ENCODE assay signal across 8 cellular contexts in the genomic region with DNA sequence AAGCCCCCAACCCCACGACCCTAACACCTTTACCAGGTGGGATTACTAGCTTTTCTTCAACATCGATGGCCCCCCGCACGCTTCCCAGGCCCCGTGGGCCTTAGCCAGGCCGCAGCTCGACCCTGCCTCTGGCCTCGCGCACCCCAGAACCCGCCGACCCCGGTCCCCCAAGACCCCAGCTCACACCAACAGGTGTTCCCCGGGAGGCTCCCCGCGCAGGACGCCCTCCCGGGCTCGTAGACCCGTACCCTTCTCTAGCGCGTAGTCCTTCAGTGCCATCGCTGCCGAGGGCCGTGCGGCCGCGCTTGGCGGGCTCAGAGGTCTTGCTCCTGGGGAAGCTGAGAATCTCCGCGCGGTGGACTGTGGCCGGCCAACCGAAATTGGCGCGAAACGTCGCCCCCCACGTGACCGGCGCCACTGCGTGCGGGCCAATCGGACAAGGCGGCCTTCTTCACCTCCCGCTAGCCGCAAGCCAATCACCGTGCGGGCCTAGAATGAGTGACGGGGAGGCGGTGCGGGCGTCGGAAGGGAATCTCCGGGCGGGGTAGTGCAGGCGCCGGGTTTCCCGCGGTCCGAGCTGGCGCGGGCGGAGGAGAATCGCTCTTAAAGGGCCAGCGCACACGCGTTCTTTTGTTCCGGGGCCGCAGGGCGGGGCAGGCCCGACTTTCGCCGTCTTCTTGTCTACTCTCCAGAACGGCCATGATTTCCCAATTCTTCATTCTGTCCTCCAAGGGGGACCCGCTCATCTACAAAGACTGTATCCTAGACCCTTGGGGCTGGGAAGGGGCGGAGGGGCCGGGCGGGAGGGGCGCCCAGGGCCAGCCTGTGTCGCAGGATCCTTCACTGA. TPM values are rescaled to one million over a fixed set of nuclear protein-coding genes. Genes with fewer than 3 reads are reported as not detected.
DNase-seq lines count a peak whose midpoint lies in the region; ATAC-seq and TF ChIP-seq lines count a peak whose summit lies in the region.

Gene AP4M1 (plus strand): TSS at position 628 of the 847 bp plus-strand sequence. CDS start 72 bp downstream, at position 700.
Gene MCM7 (minus strand): TSS at position 382 of the 847 bp plus-strand sequence. CDS start 103 bp downstream, at position 279.

- no peak for TF ChIP-seq RAD21 in liver (IDR thresholded peaks at IDR 0.05)

- peaks cover 0 to 20% (median 14%) of the 10 kb centered on the region in 4 donors for H3K4me1 ChIP-seq in liver (ENCODE audit: control insufficient read depth in 4 of 4, insufficient read depth in 4 of 4, low read length in 3 of 4)

- peak within 1 kb of the TSS; percentile 97 for H3K27ac ChIP-seq in C4-2B
- peak within 1 kb of the TSS; percentile 90 to 94 for H3K27ac ChIP-seq in liver (ENCODE audit: low read depth in 1 of 2, low read length in 2 of 2)

- no peaks in the 10 kb centered on the region for H3K9me3 ChIP-seq in liver (ENCODE audit: control insufficient read depth in 4 of 4, low read length in 3 of 4)

- H3K36me3 ChIP-seq in liver (ENCODE audit: control insufficient read depth in 4 of 4, insufficient read depth in 3 of 4, low read depth in 1 of 4, low read length in 3 of 4): peaks cover 11 to 39% (median 26%) of the 10 kb centered on the region in 4 donors

- H3K27me3 ChIP-seq in liver (ENCODE audit: control insufficient read depth in 4 of 4, insufficient read depth in 4 of 4, low read length in 3 of 4): no peaks in the 10 kb centered on the region

- under 1% methylated on average over 80 of the region's 80 CpGs for WGBS in liver

- DNase-seq in NCI-H774 (lab: John Stamatoyannopoulos, UW) (peak; percentile 99), dermis blood vessel endothelial cell (peak; percentile 99)
- DNase-seq in activated CD4-positive, alpha-beta T cell treated with anti-CD3 and anti-CD28 coated beads, Interleukin-2, amount 50 U/mL, for 4 hours: peak; percentile 91 to 93
- DNase-seq in stimulated activated CD4-positive, alpha-beta T cell treated with anti-CD3 and anti-CD28 coated beads, Interleukin-4, amount 100 ng/mL, for 24 hours: peak; percentile 98

- TF ChIP-seq CTCF in C4-2B (conservative IDR thresholded peaks at IDR 0.05) (no peak), liver (IDR thresholded peaks at IDR 0.05; ENCODE audit: low read depth, low read length, missing input control) (no peak)

- H3K4me3 ChIP-seq in liver (ENCODE audit: low read depth in 1 of 3, low read length in 3 of 3): peak within 1 kb of the TSS; percentile 81 to 87 (median 82)

- H3K9ac ChIP-seq in liver (ENCODE audit: low read depth in 1 of 2, low read length in 2 of 2): peak within 1 kb of the TSS; percentile 64 to 89

- peak; percentile 88 for ATAC-seq in GM19395 (IDR thresholded peaks at IDR 0.05; ENCODE audit: unreplicated experiment)
- ATAC-seq in HG03565 (IDR thresholded peaks at IDR 0.05; ENCODE audit: unreplicated experiment): peak; percentile 65

TF ChIP-seq in liver, 16 proteins besides CTCF, POLR2A, EP300 and RAD21:
- no peak for TF ChIP-seq TAF1 (conservative IDR thresholded peaks at IDR 0.05)
- no peak for TF ChIP-seq HNF4G (IDR thresholded peaks at IDR 0.05)
- peak in 1 of 2 donors; percentile 48 for TF ChIP-seq EGR1 (IDR thresholded peaks at IDR 0.05; ENCODE audit: low read depth in 2 of 2)
- no peak for TF ChIP-seq FOXA1 (IDR thresholded peaks at IDR 0.05)
- TF ChIP-seq, protein P1, sequence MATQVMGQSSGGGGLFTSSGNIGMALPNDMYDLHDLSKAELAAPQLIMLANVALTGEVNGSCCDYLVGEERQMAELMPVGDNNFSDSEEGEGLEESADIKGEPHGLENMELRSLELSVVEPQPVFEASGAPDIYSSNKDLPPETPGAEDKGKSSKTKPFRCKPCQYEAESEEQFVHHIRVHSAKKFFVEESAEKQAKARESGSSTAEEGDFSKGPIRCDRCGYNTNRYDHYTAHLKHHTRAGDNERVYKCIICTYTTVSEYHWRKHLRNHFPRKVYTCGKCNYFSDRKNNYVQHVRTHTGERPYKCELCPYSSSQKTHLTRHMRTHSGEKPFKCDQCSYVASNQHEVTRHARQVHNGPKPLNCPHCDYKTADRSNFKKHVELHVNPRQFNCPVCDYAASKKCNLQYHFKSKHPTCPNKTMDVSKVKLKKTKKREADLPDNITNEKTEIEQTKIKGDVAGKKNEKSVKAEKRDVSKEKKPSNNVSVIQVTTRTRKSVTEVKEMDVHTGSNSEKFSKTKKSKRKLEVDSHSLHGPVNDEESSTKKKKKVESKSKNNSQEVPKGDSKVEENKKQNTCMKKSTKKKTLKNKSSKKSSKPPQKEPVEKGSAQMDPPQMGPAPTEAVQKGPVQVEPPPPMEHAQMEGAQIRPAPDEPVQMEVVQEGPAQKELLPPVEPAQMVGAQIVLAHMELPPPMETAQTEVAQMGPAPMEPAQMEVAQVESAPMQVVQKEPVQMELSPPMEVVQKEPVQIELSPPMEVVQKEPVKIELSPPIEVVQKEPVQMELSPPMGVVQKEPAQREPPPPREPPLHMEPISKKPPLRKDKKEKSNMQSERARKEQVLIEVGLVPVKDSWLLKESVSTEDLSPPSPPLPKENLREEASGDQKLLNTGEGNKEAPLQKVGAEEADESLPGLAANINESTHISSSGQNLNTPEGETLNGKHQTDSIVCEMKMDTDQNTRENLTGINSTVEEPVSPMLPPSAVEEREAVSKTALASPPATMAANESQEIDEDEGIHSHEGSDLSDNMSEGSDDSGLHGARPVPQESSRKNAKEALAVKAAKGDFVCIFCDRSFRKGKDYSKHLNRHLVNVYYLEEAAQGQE (IDR thresholded peaks at IDR 0.05): no peak
- no peak for TF ChIP-seq NR2F2 (IDR thresholded peaks at IDR 0.05)
- no peak for TF ChIP-seq FOXA2 (IDR thresholded peaks at IDR 0.05)
- peak; percentile 18 to 38 for TF ChIP-seq HNF4A (conservative IDR thresholded peaks at IDR 0.05)
- no peak for TF ChIP-seq ATF3 (IDR thresholded peaks at IDR 0.05)
- TF ChIP-seq YY1 (IDR thresholded peaks at IDR 0.05): peak; percentile 71
- TF ChIP-seq, protein P2, sequence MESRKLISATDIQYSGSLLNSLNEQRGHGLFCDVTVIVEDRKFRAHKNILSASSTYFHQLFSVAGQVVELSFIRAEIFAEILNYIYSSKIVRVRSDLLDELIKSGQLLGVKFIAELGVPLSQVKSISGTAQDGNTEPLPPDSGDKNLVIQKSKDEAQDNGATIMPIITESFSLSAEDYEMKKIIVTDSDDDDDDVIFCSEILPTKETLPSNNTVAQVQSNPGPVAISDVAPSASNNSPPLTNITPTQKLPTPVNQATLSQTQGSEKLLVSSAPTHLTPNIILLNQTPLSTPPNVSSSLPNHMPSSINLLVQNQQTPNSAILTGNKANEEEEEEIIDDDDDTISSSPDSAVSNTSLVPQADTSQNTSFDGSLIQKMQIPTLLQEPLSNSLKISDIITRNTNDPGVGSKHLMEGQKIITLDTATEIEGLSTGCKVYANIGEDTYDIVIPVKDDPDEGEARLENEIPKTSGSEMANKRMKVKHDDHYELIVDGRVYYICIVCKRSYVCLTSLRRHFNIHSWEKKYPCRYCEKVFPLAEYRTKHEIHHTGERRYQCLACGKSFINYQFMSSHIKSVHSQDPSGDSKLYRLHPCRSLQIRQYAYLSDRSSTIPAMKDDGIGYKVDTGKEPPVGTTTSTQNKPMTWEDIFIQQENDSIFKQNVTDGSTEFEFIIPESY (IDR thresholded peaks at IDR 0.05): no peak
- TF ChIP-seq SP1 (IDR thresholded peaks at IDR 0.05): peak; percentile 75
- no peak for TF ChIP-seq JUND (IDR thresholded peaks at IDR 0.05)
- TF ChIP-seq GABPA (IDR thresholded peaks at IDR 0.05 in 1 of 2, conservative IDR thresholded peaks at IDR 0.05 in 1 of 2): peak in 1 of 2 donors; percentile 84
- TF ChIP-seq RXRA (IDR thresholded peaks at IDR 0.05): peak in 1 of 2 donors; percentile 4
- TF ChIP-seq, protein P3, sequence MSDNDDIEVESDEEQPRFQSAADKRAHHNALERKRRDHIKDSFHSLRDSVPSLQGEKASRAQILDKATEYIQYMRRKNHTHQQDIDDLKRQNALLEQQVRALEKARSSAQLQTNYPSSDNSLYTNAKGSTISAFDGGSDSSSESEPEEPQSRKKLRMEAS (IDR thresholded peaks at IDR 0.05): no peak

RNA-seq across cellular contexts. Expression of gene AP4M1, which starts in this region (rescaled TPM):
- total RNA-seq in dermis blood vessel endothelial cell (16.8 and 24.3 TPM in 2 replicates), liver (1 to 10 TPM; 4.6 to 5.5 TPM)
- 1 to 10 TPM; 3.3 to 4.9 TPM for polyA plus RNA-seq in liver

RNA-seq across cellular contexts. Expression of gene MCM7, which starts in this region (rescaled TPM):
- total RNA-seq in dermis blood vessel endothelial cell (63.3 and 138 TPM in 2 replicates), liver (100 to 1,000 TPM in 1 of 2 donors, 10 to 100 TPM in 1; 20.6 to 143 TPM)
- 10 to 100 TPM; 12.6 to 14.6 TPM for polyA plus RNA-seq in liver

Comparison
In these comparisons a context has a peak if more than half of its experiments do, and no peak if none do; other contexts are left out.
1. Peak in every context shown above with its lines: DNase-seq, ATAC-seq, H3K4me3 ChIP-seq and H3K27ac ChIP-seq.